Comparison of ENCODE assay signal across 17 cellular contexts in the genomic region with DNA sequence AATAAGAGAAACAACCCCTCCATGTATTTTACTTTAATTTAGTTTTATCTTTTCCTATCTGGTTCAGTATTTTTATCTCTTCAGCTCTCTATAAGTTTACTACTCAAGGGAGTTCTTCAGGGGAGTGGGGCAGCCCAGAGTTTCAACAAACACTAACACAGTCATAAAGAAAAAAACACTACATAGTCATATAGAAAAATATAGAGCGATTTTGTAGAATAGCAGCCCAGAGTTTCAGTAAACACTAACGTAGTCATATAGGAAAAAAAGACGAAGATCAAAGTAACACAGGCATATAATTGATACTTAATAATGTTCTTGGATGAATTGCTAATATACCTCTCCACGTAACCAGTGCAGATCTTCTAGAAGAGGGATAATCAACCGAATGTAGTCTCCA. TPM values are rescaled to one million over a fixed set of nuclear protein-coding genes. Genes with fewer than 3 reads are reported as not detected.
DNase-seq lines count a peak whose midpoint lies in the region; ATAC-seq and TF ChIP-seq lines count a peak whose summit lies in the region.
"Had no signal": no experiment of that assay in that cellular context is flagged by ENCODE, and none has a peak within 500 bp of the region (broad histone marks: within the 10 kb centered on the region; RNA-seq: fewer than 3 reads in every experiment).

No MANE protein-coding gene starts in this region.

- CTCF ChIA-PET in activated CD4-positive, alpha-beta T cell treated with anti-CD3 and anti-CD28 coated beads for 36 hours (lab: Charles Lee), result interaction anchor here (0.9 kb wide), 1 partner anchor 207 kb away, joined by 4 read pairs; no protein-coding TSS in a partner anchor

- no peaks in the 10 kb centered on the region for H3K36me3 Mint-ChIP-seq in activated CD4-positive, alpha-beta T cell treated with anti-CD3 and anti-CD28 coated beads for 36 hours (ENCODE audit: low read depth)
- no peaks in the 10 kb centered on the region for H3K36me3 Mint-ChIP-seq in stimulated activated effector memory CD8-positive, alpha-beta T cell treated with anti-CD3 and anti-CD28 coated beads, Interleukin-12 subunit alpha, Interleukin-12 subunit beta, amount 100 ng/mL, for 72 hours
- H3K36me3 Mint-ChIP-seq: CD4-positive, CD25-positive, alpha-beta regulatory T cell; CD8-positive, alpha-beta T cell had no signal

- H3K4me3 Mint-ChIP-seq in activated CD4-positive, alpha-beta T cell treated with anti-CD3 and anti-CD28 coated beads for 36 hours, result no peak overlapping the region
- no peak overlapping the region for H3K4me3 Mint-ChIP-seq in stimulated activated effector memory CD8-positive, alpha-beta T cell treated with anti-CD3 and anti-CD28 coated beads, Interleukin-12 subunit alpha, Interleukin-12 subunit beta, amount 100 ng/mL, for 72 hours
- H3K4me3 Mint-ChIP-seq: B cell; CD4-positive, CD25-positive, alpha-beta regulatory T cell; CD8-positive, alpha-beta T cell had no signal

- in situ Hi-C loops in GM13977 (cut with MboI; ENCODE audit: low pct_unique_long_range_greater_than_20kb, low sequenced_read_pairs, unreplicated experiment), result no loop called here

- POLR2A ChIA-PET in activated CD4-positive, alpha-beta T cell treated with anti-CD3 and anti-CD28 coated beads for 36 hours (lab: Charles Lee), result no interaction called here

- H3K9me3 Mint-ChIP-seq in activated CD4-positive, alpha-beta T cell treated with anti-CD3 and anti-CD28 coated beads for 36 hours (ENCODE audit: low read depth), result no peaks in the 10 kb centered on the region
- H3K9me3 Mint-ChIP-seq in stimulated activated effector memory CD8-positive, alpha-beta T cell treated with anti-CD3 and anti-CD28 coated beads, Interleukin-12 subunit alpha, Interleukin-12 subunit beta, amount 100 ng/mL, for 72 hours, result no peaks in the 10 kb centered on the region
- H3K9me3 Mint-ChIP-seq: CD4-positive, CD25-positive, alpha-beta regulatory T cell; CD8-positive, alpha-beta T cell had no signal

- peak; percentile 5 for DNase-seq in activated CD4-positive, alpha-beta T cell treated with anti-CD3 and anti-CD28 coated beads for 36 hours
- no peak for DNase-seq in activated CD4-positive, alpha-beta T cell treated with anti-CD3 and anti-CD28 coated beads for 1 hour
- peak; percentile 2 for DNase-seq in GM13977 (ENCODE audit: low spot score)
- no peak for DNase-seq in stimulated activated effector memory CD8-positive, alpha-beta T cell treated with anti-CD3 and anti-CD28 coated beads, Interleukin-12 subunit alpha, Interleukin-12 subunit beta, amount 100 ng/mL, for 72 hours (ENCODE audit: low spot score in 2 of 2)
- DNase-seq in NCI-H1436 treated with DMSO at 0.1 percent for 48 hours (lab: John Stamatoyannopoulos, UW), result no peak
- DNase-seq in stimulated activated naive CD4-positive, alpha-beta T cell (lab: John Stamatoyannopoulos, UW), result no peak
- DNase-seq: Caco-2; CD4-positive, CD25-positive, alpha-beta regulatory T cell; CD8-positive, alpha-beta T cell; DMS153; DND-41; GM23248; H7; HCEC 1CT had no signal

- no peak for TF ChIP-seq CTCF in GM13977 (IDR thresholded peaks at IDR 0.05; ENCODE audit: extremely low read depth, insufficient read depth, missing control alignments)

- peaks cover 10% of the 10 kb centered on the region for H3K27me3 Mint-ChIP-seq in activated CD4-positive, alpha-beta T cell treated with anti-CD3 and anti-CD28 coated beads for 36 hours
- H3K27me3 Mint-ChIP-seq: B cell had no signal

- intact Hi-C loops in activated CD4-positive, alpha-beta T cell treated with anti-CD3 and anti-CD28 coated beads for 36 hours (cut with DNase I, micrococcal nuclease), result no loop called here

- peak; percentile 51 for ATAC-seq in activated CD4-positive, alpha-beta T cell treated with anti-CD3 and anti-CD28 coated beads for 36 hours
- peak; percentile 48 for ATAC-seq in HG02610 (IDR thresholded peaks at IDR 0.05; ENCODE audit: unreplicated experiment)
- peak; percentile 80 for ATAC-seq in stimulated activated effector memory CD8-positive, alpha-beta T cell treated with anti-CD3 and anti-CD28 coated beads, Interleukin-12 subunit alpha, Interleukin-12 subunit beta, amount 100 ng/mL, for 72 hours
- ATAC-seq: CD8-positive, alpha-beta T cell had no signal

- H3K4me1 Mint-ChIP-seq in activated CD4-positive, alpha-beta T cell treated with anti-CD3 and anti-CD28 coated beads for 36 hours, result no peaks in the 10 kb centered on the region
- no peaks in the 10 kb centered on the region for H3K4me1 Mint-ChIP-seq in stimulated activated effector memory CD8-positive, alpha-beta T cell treated with anti-CD3 and anti-CD28 coated beads, Interleukin-12 subunit alpha, Interleukin-12 subunit beta, amount 100 ng/mL, for 72 hours
- H3K4me1 Mint-ChIP-seq: B cell; CD4-positive, CD25-positive, alpha-beta regulatory T cell had no signal

- no peak overlapping the region for H3K27ac Mint-ChIP-seq in activated CD4-positive, alpha-beta T cell treated with anti-CD3 and anti-CD28 coated beads for 36 hours
- H3K27ac Mint-ChIP-seq in stimulated activated effector memory CD8-positive, alpha-beta T cell treated with anti-CD3 and anti-CD28 coated beads, Interleukin-12 subunit alpha, Interleukin-12 subunit beta, amount 100 ng/mL, for 72 hours, result no peak overlapping the region
- H3K27ac Mint-ChIP-seq: B cell; CD4-positive, CD25-positive, alpha-beta regulatory T cell; CD8-positive, alpha-beta T cell had no signal

RNA-seq across cellular contexts. Expression of gene PON1, which starts 54.7 kb away (rescaled TPM):
- total RNA-seq in activated CD4-positive, alpha-beta T cell treated with anti-CD3 and anti-CD28 coated beads for 36 hours, result not detected
- total RNA-seq: B cell; Caco-2; CD4-positive, CD25-positive, alpha-beta regulatory T cell; CD8-positive, alpha-beta T cell; GM23248; H1; H7 had no signal

Comparison
In these comparisons a context has a peak if more than half of its experiments do, and no peak if none do; other contexts are left out.
1. DNase-seq: peak in activated CD4-positive, alpha-beta T cell treated with anti-CD3 and anti-CD28 coated beads for 36 hours (single experiment) and GM13977 (single experiment); none in activated CD4-positive, alpha-beta T cell treated with anti-CD3 and anti-CD28 coated beads for 1 hour (single experiment), stimulated activated effector memory CD8-positive, alpha-beta T cell treated with anti-CD3 and anti-CD28 coated beads, Interleukin-12 subunit alpha, Interleukin-12 subunit beta, amount 100 ng/mL, for 72 hours (0 of 2), NCI-H1436 treated with DMSO at 0.1 percent for 48 hours (single experiment) and stimulated activated naive CD4-positive, alpha-beta T cell (0 of 6).
2. Peak in every context shown above with its lines, with median percentiles within 50 percentile points of each other: ATAC-seq.